In the genomic region with DNA sequence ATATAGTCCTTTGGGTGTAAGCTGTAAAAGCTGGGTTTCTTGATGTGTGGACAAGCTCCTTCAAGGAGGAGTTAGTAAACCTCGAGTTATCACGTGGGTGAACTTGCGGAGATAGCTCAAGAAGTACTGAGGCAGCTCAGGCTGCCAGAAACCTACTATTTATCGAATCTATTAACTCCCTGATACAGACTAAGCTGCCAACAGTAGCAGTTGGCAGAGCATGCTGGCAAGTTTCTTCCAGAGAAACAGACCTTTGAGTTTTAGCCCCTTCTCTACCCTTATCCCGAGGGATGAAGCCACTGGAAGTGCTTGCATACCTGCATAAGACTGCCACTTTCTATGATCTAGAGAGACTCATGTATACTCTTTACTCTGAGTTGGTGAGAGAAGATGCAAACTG, we compare ENCODE assay signal across 32 cellular contexts.
"Had no signal": no experiment of that assay in that cellular context is flagged by ENCODE, and none has a peak within 500 bp of the region (broad histone marks: within the 10 kb centered on the region; RNA-seq: fewer than 3 reads in every experiment).

No MANE protein-coding gene starts in this region.

- H3K9me3 ChIP-seq: adrenal gland, body of pancreas, breast epithelium had no signal

- H3K4me3 ChIP-seq: adrenal gland, body of pancreas, breast epithelium had no signal

- H3K4me1 ChIP-seq: adrenal gland, breast epithelium had no signal

- ATAC-seq: activated CD8-positive, alpha-beta T cell treated with anti-CD3 and anti-CD28 coated beads for 36 hours; activated naive CD4-positive, alpha-beta T cell treated with anti-CD3 and anti-CD28 coated beads, Interleukin-2, amount 50 U/mL, for 72 hours; activated T-cell treated with anti-CD3 and anti-CD28 coated beads, Interleukin-2, amount 50 U/mL, for 4 hours; activated T-cell treated with anti-CD3 and anti-CD28 coated beads, Interleukin-2, amount 50 U/mL, for 72 hours; activated T-helper 17 cell treated with anti-CD3 and anti-CD28 coated beads, Interleukin-2, amount 50 U/mL, for 72 hours; body of pancreas had no signal

- DNase-seq: activated B cell treated with CpG ODN at 0.5 μM for 24 hours; activated CD4-positive, alpha-beta memory T cell treated with anti-CD3 and anti-CD28 coated beads for 36 hours; activated CD4-positive, alpha-beta T cell treated with anti-CD3 and anti-CD28 coated beads for 4 hours; activated CD4-positive, alpha-beta T cell treated with anti-CD3 and anti-CD28 coated beads, Interleukin-2, amount 10 ng/mL, durations not matched to agents 24 days and 14 days; activated CD4-positive, alpha-beta T cell treated with anti-CD3 and anti-CD28 coated beads, Interleukin-2, amount 50 U/mL, for 1 hour; activated CD4-positive, alpha-beta T cell treated with anti-CD3 and anti-CD28 coated beads, Interleukin-2, amount 50 U/mL, for 4 hours; activated CD4-positive, CD25-positive, alpha-beta regulatory T cell treated with anti-CD3 and anti-CD28 coated beads, Interleukin-2, amount 50 U/mL, for 72 hours; activated CD8-positive, alpha-beta memory T cell treated with anti-CD3 and anti-CD28 coated beads, Interleukin-2, amount 50 U/mL, for 4 hours; activated CD8-positive, alpha-beta T cell treated with anti-CD3 and anti-CD28 coated beads for 36 hours; activated effector memory CD4-positive, alpha-beta T cell treated with anti-CD3 and anti-CD28 coated beads, Interleukin-2, amount 50 U/mL, for 16 hours; activated gamma-delta T cell treated with Interleukin-2 at 50 U/mL for 16 hours; activated naive CD4-positive, alpha-beta T cell; activated naive CD4-positive, alpha-beta T cell treated with anti-CD3 and anti-CD28 coated beads for 36 hours; activated naive CD4-positive, alpha-beta T cell treated with anti-CD3 and anti-CD28 coated beads, Interleukin-2, amount 50 U/mL, for 16 hours; activated naive CD8-positive, alpha-beta T cell treated with anti-CD3 and anti-CD28 coated beads for 36 hours; activated T-cell treated with anti-CD3 and anti-CD28 coated beads for 4 hours; activated T-cell treated with anti-CD3 and anti-CD28 coated beads, Interleukin-2, amount 50 U/mL, for 1 hour; activated T-cell treated with anti-CD3 and anti-CD28 coated beads, Interleukin-2, amount 50 U/mL, for 4 hours; activated T-cell treated with anti-CD3 and anti-CD28 coated beads, Interleukin-2, amount 50 U/mL, for 72 hours; adrenal gland; amniotic stem cell; aorta; body of pancreas; brain microvascular endothelial cell; central memory CD4-positive, alpha-beta T cell; T-helper 1 cell; T-helper 2 cell; T-helper 9 cell had no signal

- H3K36me3 ChIP-seq: adrenal gland, brain microvascular endothelial cell, breast epithelium had no signal

- H3K27ac ChIP-seq: adrenal gland, body of pancreas, brain microvascular endothelial cell, breast epithelium, VCaP had no signal

- H3K27me3 ChIP-seq: adrenal gland, body of pancreas, brain microvascular endothelial cell, breast epithelium had no signal
